Comparison of ENCODE assay signal across 13 cellular contexts in genomic region chr11:27139742-27140141, GRCh38.
"Had no signal": no experiment of that assay in that cellular context is flagged by ENCODE, and none has a peak within 500 bp of the region (broad histone marks: within the 10 kb centered on the region; RNA-seq: fewer than 3 reads in every experiment).

No MANE protein-coding gene starts in this region.

- H3K4me3 ChIP-seq: coronary artery, left lung, thyroid gland had no signal

- DNase-seq: activated CD4-positive, alpha-beta T cell treated with anti-CD3 and anti-CD28 coated beads for 36 hours; activated CD4-positive, alpha-beta T cell treated with anti-CD3 and anti-CD28 coated beads, Interleukin-2, amount 50 U/mL, for 48 hours; central memory CD4-positive, alpha-beta T cell; erythroblast; head of caudate nucleus; kidney; left lung; stimulated activated CD4-positive, alpha-beta T cell treated with anti-CD3 and anti-CD28 coated beads, Interleukin-12 subunit alpha, Interleukin-12 subunit beta, amount 100 ng/mL, for 4 hours; stimulated activated CD4-positive, alpha-beta T cell treated with anti-CD3 and anti-CD28 coated beads, Interleukin-1b, Interleukin-23, amount 100 ng/mL, for 48 hours; stimulated activated naive CD4-positive, alpha-beta T cell treated with Interleukin-2 at 50 U/mL for 16 hours; thyroid gland had no signal

- H3K27me3 ChIP-seq: left lung, thyroid gland had no signal

- ATAC-seq: activated CD4-positive, alpha-beta T cell treated with anti-CD3 and anti-CD28 coated beads for 36 hours; left lung; WTC11 had no signal

- H3K4me1 ChIP-seq: left lung, thyroid gland had no signal

- H3K9me3 ChIP-seq: thyroid gland had no signal

- H3K36me3 ChIP-seq: left lung, thyroid gland had no signal

- H3K27ac ChIP-seq: coronary artery, left lung, thyroid gland had no signal
